9 cellular contexts compared by ENCODE assay signal in genomic region chr1:168603501-168604107, GRCh38. TPM values are rescaled to one million over a fixed set of nuclear protein-coding genes. Genes with fewer than 3 reads are reported as not detected.
DNase-seq lines count a peak whose midpoint lies in the region; ATAC-seq and TF ChIP-seq lines count a peak whose summit lies in the region.
"Had no signal": no experiment of that assay in that cellular context is flagged by ENCODE, and none has a peak within 500 bp of the region (broad histone marks: within the 10 kb centered on the region; RNA-seq: fewer than 3 reads in every experiment).

No MANE protein-coding gene starts in this region.

- CTCF ChIA-PET in AG04449 (lab: Yijun Ruan, JAX) = interaction anchor here (0.7 to 6.3 kb wide), 26 partner anchors 9 to 1206 kb away, joined by 3 to 122 read pairs (median 3); partner anchors contain the start of genes BLZF1 and NME7
- CTCF ChIA-PET in naive thymus-derived CD4-positive, alpha-beta T cell (lab: Charles Lee) = interaction anchor here (0.8 to 2.7 kb wide), 8 partner anchors 10 to 746 kb away, joined by 3 to 23 read pairs (median 4); no protein-coding TSS in a partner anchor

- H3K4me1 ChIP-seq in OCI-LY3 (ENCODE audit: low read length) (no peaks in the 10 kb centered on the region), esophagus muscularis mucosa (peaks cover 15 to 46% (median 31%) of the 10 kb centered on the region in 4 donors)
- no peaks in the 10 kb centered on the region for H3K4me1 ChIP-seq in naive thymus-derived CD4-positive, alpha-beta T cell (ENCODE audit: control insufficient read depth in 2 of 2, insufficient read depth in 2 of 2, low read length in 2 of 2)

- H3K27me3 Mint-ChIP-seq in naive thymus-derived CD4-positive, alpha-beta T cell = peaks cover 0 to 30% (median 1%) of the 10 kb centered on the region in 5 donors
- H3K27me3 Mint-ChIP-seq in stimulated activated memory B cell treated with anti-CD40 and anti-IgM and Interleukin-4, amounts not matched to agents 10 μg/mL and 1 μg/mL and 100 μg/mL, for 72 hours = peaks cover 4% of the 10 kb centered on the region

- H3K4me3 ChIP-seq in AG04449 (ENCODE audit: low read depth, low read length) (no peak overlapping the region), OCI-LY3 (ENCODE audit: low read length) (no peak overlapping the region), esophagus muscularis mucosa (no peak overlapping the region)
- no peak overlapping the region for H3K4me3 ChIP-seq in Jurkat, Clone E6-1 (ENCODE audit: low read length)
- no peak overlapping the region for H3K4me3 ChIP-seq in naive thymus-derived CD4-positive, alpha-beta T cell (ENCODE audit: low read length)
- H3K4me3 ChIP-seq: skin epidermis had no signal

- intact Hi-C loops in esophagus muscularis mucosa (cut with DNase I) = loop anchor here (1.0 to 10.0 kb wide), 3 partner anchors 259 to 745 kb away; no protein-coding TSS in a partner anchor
- intact Hi-C loops in naive thymus-derived CD4-positive, alpha-beta T cell (cut with micrococcal nuclease) = loop anchor here (1.0 to 10.0 kb wide), 10 partner anchors 164 to 1204 kb away; partner anchors contain the start of genes ATP1B1 (in 1 of the 2) and SELL (in 1 of the 2)

- H3K36me3 ChIP-seq in OCI-LY3 (replicated peaks; ENCODE audit: low read depth, low read length) (no peaks in the 10 kb centered on the region), esophagus muscularis mucosa (no peaks in the 10 kb centered on the region)
- H3K36me3 ChIP-seq in naive thymus-derived CD4-positive, alpha-beta T cell (ENCODE audit: control insufficient read depth in 2 of 3, insufficient read depth in 3 of 3, low read length in 3 of 3) = no peaks in the 10 kb centered on the region

- TF ChIP-seq EP300 in esophagus muscularis mucosa (IDR thresholded peaks at IDR 0.05) = no peak

- H3K9me3 ChIP-seq in OCI-LY3 (ENCODE audit: insufficient read depth, low read length) = no peaks in the 10 kb centered on the region
- no peaks in the 10 kb centered on the region for H3K9me3 ChIP-seq in esophagus muscularis mucosa
- no peaks in the 10 kb centered on the region for H3K9me3 ChIP-seq in naive thymus-derived CD4-positive, alpha-beta T cell (ENCODE audit: control insufficient read depth in 2 of 3, low read length in 3 of 3)

- no peak overlapping the region for H3K27ac Mint-ChIP-seq in naive thymus-derived CD4-positive, alpha-beta T cell
- H3K27ac Mint-ChIP-seq in stimulated activated memory B cell treated with anti-CD40 and anti-IgM and Interleukin-4, amounts not matched to agents 10 μg/mL and 1 μg/mL and 100 μg/mL, for 72 hours = no peak overlapping the region

- TF ChIP-seq CTCF in AG04449 (IDR thresholded peaks at IDR 0.05; ENCODE audit: insufficient read depth, low read length, missing control alignments) (peak; percentile 87), OCI-LY3 (IDR thresholded peaks at IDR 0.05; ENCODE audit: low read depth, low read length) (peak; percentile 95), esophagus muscularis mucosa (IDR thresholded peaks at IDR 0.05) (peak; percentile 79 to 88 (median 87))

- peaks cover 0 to 3% (median 0%) of the 10 kb centered on the region in 11 donors for H3K9me3 Mint-ChIP-seq in naive thymus-derived CD4-positive, alpha-beta T cell
- no peaks in the 10 kb centered on the region for H3K9me3 Mint-ChIP-seq in stimulated activated memory B cell treated with anti-CD40 and anti-IgM and Interleukin-4, amounts not matched to agents 10 μg/mL and 1 μg/mL and 100 μg/mL, for 72 hours

- H3K27me3 ChIP-seq in OCI-LY3 (ENCODE audit: low read depth, low read length) (peaks cover 6% of the 10 kb centered on the region; the same call in 1 of the 2 replicates), esophagus muscularis mucosa (no peaks in the 10 kb centered on the region)
- H3K27me3 ChIP-seq in naive thymus-derived CD4-positive, alpha-beta T cell (ENCODE audit: control insufficient read depth in 2 of 2, insufficient read depth in 2 of 2, low read length in 2 of 2) = peaks cover 0 to 4% of the 10 kb centered on the region in 2 donors

- POLR2A ChIA-PET in AG04449 (lab: Yijun Ruan, JAX) = interaction anchor here (0.9 kb wide), 1 partner anchor 764 kb away, joined by 4 read pairs; the partner anchor contains the start of gene NME7
- POLR2A ChIA-PET in naive thymus-derived CD4-positive, alpha-beta T cell (lab: Charles Lee) = no interaction called here

- no peak overlapping the region for H2AFZ ChIP-seq in OCI-LY3 (ENCODE audit: low read depth, low read length)

- H4K20me1 ChIP-seq in OCI-LY3 (ENCODE audit: insufficient read depth, low read length) = no peaks in the 10 kb centered on the region

- H3K9ac ChIP-seq in OCI-LY3 (ENCODE audit: low read length) = no peak overlapping the region

- no peak for TF ChIP-seq POLR2A in esophagus muscularis mucosa (IDR thresholded peaks at IDR 0.05; ENCODE audit: low read depth)

- peaks cover 0 to 7% (median 0%) of the 10 kb centered on the region in 7 donors for H3K4me1 Mint-ChIP-seq in naive thymus-derived CD4-positive, alpha-beta T cell
- H3K4me1 Mint-ChIP-seq in stimulated activated memory B cell treated with anti-CD40 and anti-IgM and Interleukin-4, amounts not matched to agents 10 μg/mL and 1 μg/mL and 100 μg/mL, for 72 hours = no peaks in the 10 kb centered on the region

- H3K4me3 Mint-ChIP-seq in naive thymus-derived CD4-positive, alpha-beta T cell = no peak overlapping the region
- no peak overlapping the region for H3K4me3 Mint-ChIP-seq in stimulated activated memory B cell treated with anti-CD40 and anti-IgM and Interleukin-4, amounts not matched to agents 10 μg/mL and 1 μg/mL and 100 μg/mL, for 72 hours

- 30% methylated on average over 4 of the region's 4 CpGs for WGBS in esophagus muscularis mucosa

- no peaks in the 10 kb centered on the region for H3K36me3 Mint-ChIP-seq in naive thymus-derived CD4-positive, alpha-beta T cell
- no peaks in the 10 kb centered on the region for H3K36me3 Mint-ChIP-seq in stimulated activated memory B cell treated with anti-CD40 and anti-IgM and Interleukin-4, amounts not matched to agents 10 μg/mL and 1 μg/mL and 100 μg/mL, for 72 hours

- no peak overlapping the region for H3K4me2 ChIP-seq in OCI-LY3 (ENCODE audit: low read length)

- no peak overlapping the region for H3K27ac ChIP-seq in OCI-LY3 (ENCODE audit: low read length)
- H3K27ac ChIP-seq in esophagus muscularis mucosa (replicated peaks in 1 of 4) = no peak overlapping the region
- H3K27ac ChIP-seq in naive thymus-derived CD4-positive, alpha-beta T cell (ENCODE audit: low read depth, low read length) = no peak overlapping the region
- H3K27ac ChIP-seq: skin epidermis had no signal

- no peaks in the 10 kb centered on the region for H3K79me2 ChIP-seq in OCI-LY3 (ENCODE audit: low read length)

- DNase-seq in AG04449 (ENCODE audit: low read depth, low spot score) = no peak
- DNase-seq in Jurkat, Clone E6-1 (ENCODE audit: low read depth, low spot score) = peak; percentile 51
- DNase-seq in activated T-cell treated with anti-CD3 and anti-CD28 coated beads for 24 hours (ENCODE audit: low read depth) = peak; percentile 57
- peak; percentile 91 for DNase-seq in esophagus muscularis mucosa (ENCODE audit: extremely low spot score)
- peak; percentile 42 to 72 (median 58) for DNase-seq in naive thymus-derived CD4-positive, alpha-beta T cell

- ATAC-seq in GM19023 (IDR thresholded peaks at IDR 0.05; ENCODE audit: unreplicated experiment) = peak; percentile 85
- peak; percentile 89 for ATAC-seq in naive thymus-derived CD4-positive, alpha-beta T cell
- ATAC-seq in stimulated activated memory B cell treated with anti-CD40 and anti-IgM and Interleukin-4, amounts not matched to agents 10 μg/mL and 1 μg/mL and 100 μg/mL, for 72 hours = peak; percentile 77

RNA-seq across cellular contexts. Expression of gene XCL1, which starts 27.2 kb away (rescaled TPM):
- polyA plus RNA-seq in Jurkat, Clone E6-1 (2012; ENCODE audit: insufficient read depth, insufficient read length) = not detected
- 1 to 10 TPM in 1 of 4 donors, under 1 TPM in 2, not detected in 1; 0.42 to 1.2 (median 0.91) TPM for total RNA-seq in esophagus muscularis mucosa
- 1 to 10 TPM in 2 of 5 experiments, under 1 TPM in 2, not detected in 1; 0.32 to 2.6 (median 1.4) TPM for total RNA-seq in naive thymus-derived CD4-positive, alpha-beta T cell
- under 1 TPM in 1 of 2 donors, not detected in 1; 0.15 TPM for polyA plus RNA-seq in naive thymus-derived CD4-positive, alpha-beta T cell

RNA-seq across cellular contexts. Expression of gene XCL2, which starts 59.8 kb away (rescaled TPM):
- not detected for polyA plus RNA-seq in Jurkat, Clone E6-1 (2012; ENCODE audit: insufficient read depth, insufficient read length)
- not detected for total RNA-seq in esophagus muscularis mucosa
- 1 to 10 TPM in 3 of 5 experiments, not detected in 2; 2.7 to 7.0 (median 3.0) TPM for total RNA-seq in naive thymus-derived CD4-positive, alpha-beta T cell
- under 1 TPM in 1 of 2 donors, not detected in 1; 0.61 TPM for polyA plus RNA-seq in naive thymus-derived CD4-positive, alpha-beta T cell
